22 cellular contexts compared by ENCODE assay signal in the genomic region with DNA sequence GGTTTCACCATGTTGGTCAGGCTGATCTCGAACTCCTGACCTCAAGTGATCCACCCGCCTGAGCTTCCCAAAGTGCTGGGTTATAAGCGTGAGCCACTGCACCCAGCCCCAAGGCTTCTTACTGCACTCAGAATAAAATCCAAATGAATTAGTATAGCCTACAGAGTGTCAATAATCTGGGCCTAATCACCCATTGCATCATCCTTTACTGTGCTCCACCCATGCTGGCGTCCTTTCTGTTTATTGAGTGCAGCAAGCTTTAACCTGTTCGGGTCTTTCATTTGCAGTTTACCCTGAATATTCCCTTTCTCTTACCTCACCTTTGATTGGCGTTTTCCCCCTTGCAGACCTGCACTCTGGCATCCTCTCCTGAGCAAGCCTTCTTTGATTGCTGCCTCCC.
"Had no signal": no experiment of that assay in that cellular context is flagged by ENCODE, and none has a peak within 500 bp of the region (broad histone marks: within the 10 kb centered on the region; RNA-seq: fewer than 3 reads in every experiment).

No MANE protein-coding gene starts in this region.

- H3K79me2 ChIP-seq: hepatocyte had no signal

- H3K4me3 ChIP-seq: coronary artery, hepatocyte, left lung, right atrium auricular region, tibial nerve, vagina had no signal

- H2AFZ ChIP-seq: hepatocyte had no signal

- H3K27ac Mint-ChIP-seq: activated CD8-positive, alpha-beta T cell treated with anti-CD3 and anti-CD28 coated beads for 36 hours; activated naive CD4-positive, alpha-beta T cell treated with anti-CD3 and anti-CD28 coated beads, Interleukin-2, amount 50 U/mL, for 24 hours; memory B cell; nephron; progenitor cell of endocrine pancreas; stimulated activated naive B cell treated with anti-CD40 and anti-IgM and Interleukin-4, amounts not matched to agents 10 μg/mL and 1 μg/mL and 100 μg/mL, for 72 hours had no signal

- DNase-seq: activated CD4-positive, alpha-beta T cell treated with anti-CD3 and anti-CD28 coated beads for 4 hours; activated CD8-positive, alpha-beta T cell treated with anti-CD3 and anti-CD28 coated beads for 36 hours; activated effector memory CD4-positive, alpha-beta T cell treated with Interleukin-2 at 50 U/mL for 16 hours; activated T-cell treated with anti-CD3 and anti-CD28 coated beads, Interleukin-2, amount 50 U/mL, for 4 hours; caudate nucleus; islet precursor cell; left lung; stimulated activated CD4-positive, alpha-beta T cell treated with anti-CD3 and anti-CD28 coated beads, Interleukin-15, amount 100 ng/mL, for 24 hours; stimulated activated CD4-positive, alpha-beta T cell treated with anti-CD3 and anti-CD28 coated beads, Interleukin-4, amount 100 ng/mL, for 1 hour; stimulated activated naive B cell treated with anti-CD40 and anti-IgM and Interleukin-4, amounts not matched to agents 10 μg/mL and 1 μg/mL and 100 μg/mL, for 72 hours; substantia nigra; T-helper 1 cell had no signal

- ATAC-seq: activated CD8-positive, alpha-beta T cell treated with anti-CD3 and anti-CD28 coated beads for 36 hours; activated T-cell treated with anti-CD3 and anti-CD28 coated beads, Interleukin-2, amount 50 U/mL, for 4 hours; left lung; stimulated activated naive B cell treated with anti-CD40 and anti-IgM and Interleukin-4, amounts not matched to agents 10 μg/mL and 1 μg/mL and 100 μg/mL, for 72 hours had no signal

- H3K27me3 ChIP-seq: hepatocyte, left lung, right atrium auricular region, tibial nerve, vagina had no signal

- H3K4me1 Mint-ChIP-seq: memory B cell; nephron; stimulated activated naive B cell treated with anti-CD40 and anti-IgM and Interleukin-4, amounts not matched to agents 10 μg/mL and 1 μg/mL and 100 μg/mL, for 72 hours had no signal

- H3K9me3 Mint-ChIP-seq: activated CD8-positive, alpha-beta T cell treated with anti-CD3 and anti-CD28 coated beads for 36 hours; activated naive CD4-positive, alpha-beta T cell treated with anti-CD3 and anti-CD28 coated beads, Interleukin-2, amount 50 U/mL, for 24 hours had no signal

- H3K27me3 Mint-ChIP-seq: activated CD8-positive, alpha-beta T cell treated with anti-CD3 and anti-CD28 coated beads for 36 hours; activated naive CD4-positive, alpha-beta T cell treated with anti-CD3 and anti-CD28 coated beads, Interleukin-2, amount 50 U/mL, for 24 hours; memory B cell; progenitor cell of endocrine pancreas; stimulated activated naive B cell treated with anti-CD40 and anti-IgM and Interleukin-4, amounts not matched to agents 10 μg/mL and 1 μg/mL and 100 μg/mL, for 72 hours had no signal

- H3K4me2 ChIP-seq: hepatocyte had no signal

- H3K4me3 Mint-ChIP-seq: activated CD8-positive, alpha-beta T cell treated with anti-CD3 and anti-CD28 coated beads for 36 hours; activated naive CD4-positive, alpha-beta T cell treated with anti-CD3 and anti-CD28 coated beads, Interleukin-2, amount 50 U/mL, for 24 hours; activated T-cell treated with anti-CD3 and anti-CD28 coated beads, Interleukin-2, amount 50 U/mL, for 4 hours; memory B cell; nephron; stimulated activated naive B cell treated with anti-CD40 and anti-IgM and Interleukin-4, amounts not matched to agents 10 μg/mL and 1 μg/mL and 100 μg/mL, for 72 hours had no signal

- H3K4me1 ChIP-seq: left lung, right atrium auricular region, tibial nerve, vagina had no signal

- H3K9me3 ChIP-seq: right atrium auricular region, tibial nerve, vagina had no signal

- H3K27ac ChIP-seq: coronary artery, hepatocyte, left lung, right atrium auricular region, tibial nerve, vagina, VCaP had no signal
